18 cellular contexts compared by ENCODE assay signal in genomic region chr2:62873603-62874002, GRCh38.
DNase-seq lines count a peak whose midpoint lies in the region; ATAC-seq, FAIRE-seq and TF ChIP-seq lines count a peak whose summit lies in the region.
"Had no signal": no experiment of that assay in that cellular context is flagged by ENCODE, and none has a peak within 500 bp of the region (broad histone marks: within the 10 kb centered on the region; RNA-seq: fewer than 3 reads in every experiment).

No MANE protein-coding gene starts in this region.

- POLR2A ChIA-PET in HepG2 (lab: Yijun Ruan, JAX): no interaction called here

- CTCF ChIA-PET in HepG2 (lab: Yijun Ruan, JAX; ENCODE audit: low intra/inter-chr PET ratio, low total read pairs): no interaction called here

- no peaks in the 10 kb centered on the region for H4K20me1 ChIP-seq in HepG2 (ENCODE audit: insufficient read depth, low read length)
- H4K20me1 ChIP-seq: BLaER1 had no signal

- in situ Hi-C loops in HepG2 (cut with HindIII; ENCODE audit: extremely low pct_ligation_motif_present, low pct_unique_long_range_greater_than_20kb): no loop called here

- WGBS in HepG2 (ENCODE audit: low lambda C conversion rate): 98% methylated on average over 3 of the region's 3 CpGs
- 100% methylated on average over 3 of the region's 3 CpGs for WGBS in right lobe of liver (ENCODE audit: insufficient coverage, low coverage, low lambda C conversion rate, missing lambda C conversion rate)

- ATAC-seq in HepG2 (no peak), right lobe of liver (no peak), GM21360 (IDR thresholded peaks at IDR 0.05; ENCODE audit: unreplicated experiment) (no peak)

- H3K27me3 ChIP-seq in HepG2 (ENCODE audit: control insufficient read depth in 1 of 2, insufficient read depth in 2 of 2, low read length in 2 of 2) (no peaks in the 10 kb centered on the region), right lobe of liver (no peaks in the 10 kb centered on the region)
- H3K27me3 ChIP-seq: BE2C, BLaER1 had no signal

- H2AFZ ChIP-seq in HepG2 (ENCODE audit: low read length): no peak overlapping the region

- H3K27ac ChIP-seq in HepG2 (ENCODE audit: extremely low read length, insufficient read depth, low read length) (no peak overlapping the region), right lobe of liver (no peak overlapping the region)
- H3K27ac ChIP-seq: 22Rv1, BLaER1 had no signal

- BruUV-seq in HepG2 (replicated peaks; lab: Mats Ljungman, UMichigan): no TSS peak

- no peak for TF ChIP-seq EP300 in HepG2 (IDR thresholded peaks at IDR 0.05; ENCODE audit: low read depth in 2 of 2, low read length in 2 of 2)
- TF ChIP-seq EP300 in HepG2 (CRISPR knock-in tag; IDR thresholded peaks at IDR 0.05; ENCODE audit: borderline replicate concordance): no peak

- TF ChIP-seq POLR2A in HepG2 (IDR thresholded peaks at IDR 0.05; ENCODE audit: insufficient read depth in 1 of 2, low read depth in 2 of 2, low read length in 2 of 2) (no peak), right lobe of liver (IDR thresholded peaks at IDR 0.05) (no peak), GM12892 (IDR thresholded peaks at IDR 0.05; ENCODE audit: low read depth, low read length) (no peak)

- FAIRE-seq in HepG2 (lab: Jason Lieb, UNC): no peak
- FAIRE-seq in GM12892 (lab: Jason Lieb, UNC): peak; percentile 38
- FAIRE-seq in RCC 7860 (lab: Jason Lieb, UNC): no peak
- FAIRE-seq: GM12891, GM18507 had no signal

- no peaks in the 10 kb centered on the region for H3K79me2 ChIP-seq in HepG2 (ENCODE audit: insufficient read depth, low read length)

- DNase-seq in HepG2 (ENCODE audit: low spot score): no peak
- no peak for DNase-seq in right lobe of liver
- DNase-seq in GM12892 (ENCODE audit: insufficient read length): no peak
- no peak for DNase-seq in RCC 7860 (ENCODE audit: low spot score)
- DNase-seq: ACHN; BE2C; C1 segment of cervical spinal cord; CD4-positive, alpha-beta memory T cell; CD4-positive, CD25-positive, alpha-beta regulatory T cell; CD8-positive, alpha-beta memory T cell; COR-L47; DMS79 treated with DMSO at 0.1 percent for 48 hours; GF-D8 had no signal

- TF ChIP-seq CTCF in HepG2 (CRISPR knock-in tag; IDR thresholded peaks at IDR 0.05) (no peak), right lobe of liver (IDR thresholded peaks at IDR 0.05) (no peak)

- H3K9ac ChIP-seq in HepG2 (ENCODE audit: insufficient read depth, low read depth, low read length): no peak overlapping the region
- H3K9ac ChIP-seq: BLaER1 had no signal

- peaks cover 15% of the 10 kb centered on the region for H3K9me3 ChIP-seq in HepG2 (ENCODE audit: low read length)
- H3K9me3 ChIP-seq in right lobe of liver: no peaks in the 10 kb centered on the region
- H3K9me3 ChIP-seq: BE2C had no signal

- H3K4me3 ChIP-seq in HepG2 (replicated peaks in 1 of 3; ENCODE audit: insufficient read depth in 1 of 3, low read depth in 2 of 3, low read length in 3 of 3) (no peak overlapping the region), right lobe of liver (no peak overlapping the region)
- H3K4me3 ChIP-seq: BLaER1 had no signal

- H3K4me1 ChIP-seq in HepG2 (ENCODE audit: insufficient read depth, low read length) (peaks cover 13% of the 10 kb centered on the region), right lobe of liver (no peaks in the 10 kb centered on the region)
- H3K4me1 ChIP-seq: BE2C, BLaER1 had no signal

- intact Hi-C loops in HepG2 (cut with micrococcal nuclease; ENCODE audit: unreplicated experiment) (no loop called here), right lobe of liver (cut with DNase I) (no loop called here)

- TF ChIP-seq RAD21 in HepG2 (CRISPR knock-in tag; IDR thresholded peaks at IDR 0.05): no peak

- H3K36me3 ChIP-seq in HepG2 (replicated peaks in 1 of 2; ENCODE audit: control insufficient read depth in 1 of 2, insufficient read depth in 2 of 2, low read length in 2 of 2) (peaks cover 30 to 85% of the 10 kb centered on the region in 2 experiments), right lobe of liver (peaks cover 0 to 31% (median 15%) of the 10 kb centered on the region in 4 donors)
- H3K36me3 ChIP-seq: BE2C had no signal

- H3K4me2 ChIP-seq in HepG2 (ENCODE audit: low read depth, low read length): no peak overlapping the region
- H3K4me2 ChIP-seq: BLaER1 had no signal

TF ChIP-seq in HepG2, 621 proteins besides CTCF, POLR2A, EP300 and RAD21:
- TF ChIP-seq ZFP36L1 (CRISPR knock-in tag; IDR thresholded peaks at IDR 0.05) (no peak), IRX3 (CRISPR knock-in tag; IDR thresholded peaks at IDR 0.05; ENCODE audit: borderline replicate concordance, low read depth) (no peak), CHD4 (IDR thresholded peaks at IDR 0.05; ENCODE audit: borderline replicate concordance, low read length) (no peak), HNRNPH1 (optimal IDR thresholded peaks at IDR 0.05; ENCODE audit: low read depth, low read length) (no peak), POLR2AphosphoS2 (IDR thresholded peaks at IDR 0.05; ENCODE audit: low read depth, low read length) (0 out of 2 replicates have a peak, but pooled peaks have one; percentile 41), ZNF557 (CRISPR knock-in tag; IDR thresholded peaks at IDR 0.05) (no peak), ZFP1 (CRISPR knock-in tag; IDR thresholded peaks at IDR 0.05) (peak; percentile 99), GPN1 (CRISPR knock-in tag; IDR thresholded peaks at IDR 0.05; ENCODE audit: borderline replicate concordance) (no peak), MBD4 (IDR thresholded peaks at IDR 0.05; ENCODE audit: borderline replicate concordance, low read length) (no peak)
